ENCODE assay signal across 26 cellular contexts in the genomic region with DNA sequence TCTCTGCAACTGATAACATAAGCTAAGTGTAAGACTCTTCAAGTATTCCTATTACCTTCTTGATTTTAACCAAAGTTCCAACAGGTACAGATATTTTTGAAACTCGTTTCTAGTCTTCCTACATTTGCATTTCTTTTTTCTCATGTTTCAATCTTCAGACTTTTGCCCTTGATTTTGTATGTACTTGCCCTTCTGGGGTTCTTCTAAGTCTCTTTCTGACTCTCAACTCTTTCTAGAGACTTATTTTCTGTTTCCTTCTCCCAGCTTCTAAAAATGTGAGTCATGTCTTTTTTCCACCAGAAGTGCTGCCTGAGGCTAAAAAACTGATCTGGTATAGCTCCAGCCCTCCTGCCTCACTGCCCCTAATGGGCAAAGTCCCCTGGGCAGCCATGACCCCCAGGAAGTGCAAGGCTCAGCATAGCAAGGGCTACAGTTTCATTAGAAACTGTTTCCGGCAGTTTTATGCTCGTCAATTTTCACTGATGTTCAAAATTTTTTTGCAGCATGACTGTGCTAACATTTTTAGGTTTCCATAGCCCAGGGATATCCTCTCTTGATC.
"Had no signal": no experiment of that assay in that cellular context is flagged by ENCODE, and none has a peak within 500 bp of the region (broad histone marks: within the 10 kb centered on the region; RNA-seq: fewer than 3 reads in every experiment).

No MANE protein-coding gene starts in this region.

- H3K36me3 ChIP-seq: heart right ventricle, left lung, lower lobe of right lung, spleen, tibial nerve had no signal

- DNase-seq: activated CD4-positive, alpha-beta memory T cell treated with anti-CD3 and anti-CD28 coated beads for 36 hours; activated CD4-positive, alpha-beta T cell treated with anti-CD3 and anti-CD28 coated beads, Interleukin-2, amount 10 ng/mL, durations not matched to agents 24 days and 14 days; activated CD4-positive, CD25-positive, alpha-beta regulatory T cell treated with anti-CD3 and anti-CD28 coated beads, Interleukin-2, amount 50 U/mL, for 72 hours; activated CD8-positive, alpha-beta memory T cell treated with anti-CD3 and anti-CD28 coated beads, Interleukin-2, amount 50 U/mL, for 4 hours; activated effector memory CD4-positive, alpha-beta T cell treated with anti-CD3 and anti-CD28 coated beads, Interleukin-2, amount 50 U/mL, for 16 hours; activated naive CD4-positive, alpha-beta T cell treated with anti-CD3 and anti-CD28 coated beads for 36 hours; activated naive CD8-positive, alpha-beta T cell treated with anti-CD3 and anti-CD28 coated beads, Interleukin-2, amount 10 ng/mL, durations not matched to agents 7 days and 5 days; activated T-cell treated with anti-CD3 and anti-CD28 coated beads, Interleukin-2, amount 50 U/mL, for 1 hour; amniotic stem cell; caudate nucleus; cortex of kidney; effector memory CD8-positive, alpha-beta T cell; foreskin fibroblast; heart right ventricle; kidney glomerular epithelial cell; left lung; lower lobe of right lung; mucosa of descending colon; right cardiac atrium; spleen; stimulated activated CD4-positive, alpha-beta T cell treated with anti-CD3 and anti-CD28 coated beads, Interleukin-2, amount 100 ng/mL, for 48 hours; stimulated activated naive CD4-positive, alpha-beta T cell treated with Interleukin-2 at 50 U/mL for 16 hours had no signal

- H3K4me1 Mint-ChIP-seq: activated CD4-positive, alpha-beta T cell treated with anti-CD3 and anti-CD28 coated beads, Interleukin-2, amount 10 ng/mL, durations not matched to agents 24 days and 14 days; activated naive CD8-positive, alpha-beta T cell treated with anti-CD3 and anti-CD28 coated beads, Interleukin-2, amount 10 ng/mL, durations not matched to agents 7 days and 5 days had no signal

- H3K27ac Mint-ChIP-seq: activated CD4-positive, alpha-beta memory T cell treated with anti-CD3 and anti-CD28 coated beads for 36 hours; activated CD4-positive, alpha-beta T cell treated with anti-CD3 and anti-CD28 coated beads, Interleukin-2, amount 10 ng/mL, durations not matched to agents 24 days and 14 days; activated naive CD4-positive, alpha-beta T cell treated with anti-CD3 and anti-CD28 coated beads for 36 hours; activated naive CD8-positive, alpha-beta T cell treated with anti-CD3 and anti-CD28 coated beads, Interleukin-2, amount 10 ng/mL, durations not matched to agents 7 days and 5 days; activated T-helper 1 cell treated with anti-CD3 and anti-CD28 coated beads, Interleukin-12 subunit alpha, Interleukin-12 subunit beta, Interleukin-2, Interleukin-4 antibody, amounts not matched to agents 30 ng/mL and 10 ng/mL and 1 ng/mL, durations not matched to agents 14 hours and 24 hours and 36 hours; effector memory CD8-positive, alpha-beta T cell; natural killer cell treated with Interleukin-12 subunit alpha and Interleukin-12 subunit beta and Interleukin-15 and Interleukin-18, amount 100 ng/mL, for 72 hours had no signal

- H3K4me1 ChIP-seq: heart right ventricle, left lung, lower lobe of right lung, spleen, tibial nerve had no signal

- H3K36me3 Mint-ChIP-seq: activated CD4-positive, alpha-beta memory T cell treated with anti-CD3 and anti-CD28 coated beads for 36 hours; activated naive CD8-positive, alpha-beta T cell treated with anti-CD3 and anti-CD28 coated beads, Interleukin-2, amount 10 ng/mL, durations not matched to agents 7 days and 5 days; natural killer cell treated with Interleukin-12 subunit alpha and Interleukin-12 subunit beta and Interleukin-15 and Interleukin-18, amount 100 ng/mL, for 72 hours had no signal

- H3K27ac ChIP-seq: heart right ventricle, left lung, lower lobe of right lung, spleen, tibial nerve had no signal

- H3K9me3 ChIP-seq: heart right ventricle, left lung, lower lobe of right lung, mucosa of descending colon, spleen, tibial nerve had no signal

- H3K27me3 ChIP-seq: left lung, spleen, tibial nerve had no signal

- H3K9me3 Mint-ChIP-seq: activated CD4-positive, alpha-beta memory T cell treated with anti-CD3 and anti-CD28 coated beads for 36 hours; activated CD4-positive, alpha-beta T cell treated with anti-CD3 and anti-CD28 coated beads, Interleukin-2, amount 10 ng/mL, durations not matched to agents 24 days and 14 days; activated naive CD8-positive, alpha-beta T cell treated with anti-CD3 and anti-CD28 coated beads, Interleukin-2, amount 10 ng/mL, durations not matched to agents 7 days and 5 days; activated T-helper 1 cell treated with anti-CD3 and anti-CD28 coated beads, Interleukin-12 subunit alpha, Interleukin-12 subunit beta, Interleukin-2, Interleukin-4 antibody, amounts not matched to agents 30 ng/mL and 10 ng/mL and 1 ng/mL, durations not matched to agents 14 hours and 24 hours and 36 hours had no signal

- H3K27me3 Mint-ChIP-seq: activated CD4-positive, alpha-beta memory T cell treated with anti-CD3 and anti-CD28 coated beads for 36 hours; activated CD4-positive, alpha-beta T cell treated with anti-CD3 and anti-CD28 coated beads, Interleukin-2, amount 10 ng/mL, durations not matched to agents 24 days and 14 days; activated naive CD8-positive, alpha-beta T cell treated with anti-CD3 and anti-CD28 coated beads, Interleukin-2, amount 10 ng/mL, durations not matched to agents 7 days and 5 days; effector memory CD8-positive, alpha-beta T cell; natural killer cell treated with Interleukin-12 subunit alpha and Interleukin-12 subunit beta and Interleukin-15 and Interleukin-18, amount 100 ng/mL, for 72 hours had no signal

- H3K4me3 Mint-ChIP-seq: activated CD4-positive, alpha-beta memory T cell treated with anti-CD3 and anti-CD28 coated beads for 36 hours; activated CD4-positive, alpha-beta T cell treated with anti-CD3 and anti-CD28 coated beads, Interleukin-2, amount 10 ng/mL, durations not matched to agents 24 days and 14 days; activated naive CD4-positive, alpha-beta T cell treated with anti-CD3 and anti-CD28 coated beads for 36 hours; activated naive CD8-positive, alpha-beta T cell treated with anti-CD3 and anti-CD28 coated beads, Interleukin-2, amount 10 ng/mL, durations not matched to agents 7 days and 5 days; activated T-helper 1 cell treated with anti-CD3 and anti-CD28 coated beads, Interleukin-12 subunit alpha, Interleukin-12 subunit beta, Interleukin-2, Interleukin-4 antibody, amounts not matched to agents 30 ng/mL and 10 ng/mL and 1 ng/mL, durations not matched to agents 14 hours and 24 hours and 36 hours; effector memory CD8-positive, alpha-beta T cell; natural killer cell treated with Interleukin-12 subunit alpha and Interleukin-12 subunit beta and Interleukin-15 and Interleukin-18, amount 100 ng/mL, for 72 hours had no signal

- H3K4me3 ChIP-seq: heart right ventricle, left lung, lower lobe of right lung, mucosa of descending colon, spleen, tibial nerve had no signal

- ATAC-seq: effector memory CD8-positive, alpha-beta T cell; esophagus mucosa; heart right ventricle; left lung; lower lobe of right lung; mucosa of descending colon; natural killer cell treated with Interleukin-12 subunit alpha and Interleukin-12 subunit beta and Interleukin-15 and Interleukin-18, amount 100 ng/mL, for 72 hours; right cardiac atrium had no signal
